16 cellular contexts compared by ENCODE assay signal in genomic region chr1:63330331-63330916, GRCh38. TPM values are rescaled to one million over a fixed set of nuclear protein-coding genes. Genes with fewer than 3 reads are reported as not detected.
DNase-seq lines count a peak whose midpoint lies in the region; ATAC-seq and TF ChIP-seq lines count a peak whose summit lies in the region.
"Had no signal": no experiment of that assay in that cellular context is flagged by ENCODE, and none has a peak within 500 bp of the region (broad histone marks: within the 10 kb centered on the region; RNA-seq: fewer than 3 reads in every experiment).

No MANE protein-coding gene starts in this region.

- H3K4me3 Mint-ChIP-seq in CD4-positive, alpha-beta T cell: peak overlapping the region; percentile 5
- H3K4me3 Mint-ChIP-seq in GM23338 (peak overlapping the region; percentile 73), endothelial cell (ENCODE audit: unreplicated experiment) (peak overlapping the region; percentile 79), nephron (peak overlapping the region; percentile 17 to 60 (median 28))

- no peak for DNase-seq in CD4-positive, alpha-beta T cell
- peak; percentile 79 for DNase-seq in GM23338 (ENCODE audit: low spot score)
- DNase-seq in endothelial cell (ENCODE audit: low spot score): peak; percentile 25
- DNase-seq in GM03348 (ENCODE audit: low spot score): no peak
- no peak for DNase-seq in DMS114 treated with DMSO at 0.1 percent for 48 hours (lab: John Stamatoyannopoulos, UW; ENCODE audit: unreplicated experiment)
- DNase-seq: amygdala, colonic mucosa, DND-41, mesenchymal stem cell, MV-4-11, NCI-H526 treated with DMSO at 0.1 percent for 48 hours, ovary had no signal

- peak overlapping the region; percentile 54 for H3K4me3 ChIP-seq in GM23338
- H3K4me3 ChIP-seq: colonic mucosa, ovary had no signal

- POLR2A ChIA-PET in CD4-positive, alpha-beta T cell (lab: Charles Lee): no interaction called here

- peaks cover 92% of the 10 kb centered on the region for H3K27me3 ChIP-seq in CD4-positive, alpha-beta T cell (ENCODE audit: control insufficient read depth, insufficient read depth, low read length)
- H3K27me3 ChIP-seq in GM23338 (ENCODE audit: insufficient read depth): peaks cover 82% of the 10 kb centered on the region
- H3K27me3 ChIP-seq: ovary had no signal

- H3K36me3 Mint-ChIP-seq in CD4-positive, alpha-beta T cell (ENCODE audit: low read depth): peaks cover 5% of the 10 kb centered on the region
- H3K36me3 Mint-ChIP-seq in GM23338 (ENCODE audit: low read depth) (peaks cover 5% of the 10 kb centered on the region; the same call in 1 of the 3 replicates), endothelial cell (ENCODE audit: low read depth, unreplicated experiment) (peaks cover 4% of the 10 kb centered on the region), nephron (ENCODE audit: low read depth) (no peaks in the 10 kb centered on the region)

- H3K27me3 Mint-ChIP-seq in CD4-positive, alpha-beta T cell: peaks cover 92% of the 10 kb centered on the region
- H3K27me3 Mint-ChIP-seq in GM23338 (ENCODE audit: insufficient read depth, low read depth, poor library complexity) (peaks cover 52% of the 10 kb centered on the region), endothelial cell (ENCODE audit: unreplicated experiment) (peaks cover 28% of the 10 kb centered on the region), nephron (ENCODE audit: low read depth) (peaks cover 99% of the 10 kb centered on the region)

- no peaks in the 10 kb centered on the region for H3K79me2 ChIP-seq in GM23338 (replicated peaks; ENCODE audit: insufficient read depth)

- no peak overlapping the region for H3K27ac Mint-ChIP-seq in CD4-positive, alpha-beta T cell
- H3K27ac Mint-ChIP-seq in GM23338: no peak overlapping the region
- no peak overlapping the region for H3K27ac Mint-ChIP-seq in endothelial cell (ENCODE audit: unreplicated experiment)
- no peak overlapping the region for H3K27ac Mint-ChIP-seq in nephron

- no peaks in the 10 kb centered on the region for H3K36me3 ChIP-seq in GM23338 (ENCODE audit: insufficient read depth)
- H3K36me3 ChIP-seq: colonic mucosa, ovary had no signal

- no peak for ATAC-seq in CD4-positive, alpha-beta T cell (ENCODE audit: poor library complexity)
- ATAC-seq in GM23338: peak; percentile 44
- no peak for ATAC-seq in GM18868 (IDR thresholded peaks at IDR 0.05; ENCODE audit: unreplicated experiment)
- no peak for ATAC-seq in GM18502 (IDR thresholded peaks at IDR 0.05; ENCODE audit: poor library complexity, unreplicated experiment)

- no peak overlapping the region for H3K27ac ChIP-seq in CD4-positive, alpha-beta T cell (ENCODE audit: low read depth, low read length)
- H3K27ac ChIP-seq in GM23338 (ENCODE audit: low read depth): no peak overlapping the region
- H3K27ac ChIP-seq: colonic mucosa, ovary had no signal

- no peaks in the 10 kb centered on the region for H3K9me2 ChIP-seq in GM23338 (ENCODE audit: insufficient read depth)

- TF ChIP-seq CTCF in CD4-positive, alpha-beta T cell (IDR thresholded peaks at IDR 0.05): no peak
- no peak for TF ChIP-seq CTCF in GM23338 (conservative IDR thresholded peaks at IDR 0.05; ENCODE audit: low read depth in 2 of 2)
- no peak for TF ChIP-seq CTCF in endothelial cell (IDR thresholded peaks at IDR 0.05; ENCODE audit: unreplicated experiment)
- no peak for TF ChIP-seq CTCF in nephron (IDR thresholded peaks at IDR 0.05; ENCODE audit: unreplicated experiment in 3 of 3)

- H3F3A ChIP-seq in GM23338 (replicated peaks; ENCODE audit: low read depth): peaks cover 7% of the 10 kb centered on the region; the same call in 1 of the 2 replicates

- CTCF ChIA-PET in CD4-positive, alpha-beta T cell (lab: Charles Lee): no interaction called here

- H3K4me1 Mint-ChIP-seq in CD4-positive, alpha-beta T cell (ENCODE audit: low read depth): peaks cover 26% of the 10 kb centered on the region
- peaks cover 53% of the 10 kb centered on the region for H3K4me1 Mint-ChIP-seq in GM23338
- peaks cover 21% of the 10 kb centered on the region for H3K4me1 Mint-ChIP-seq in endothelial cell (ENCODE audit: unreplicated experiment)
- H3K4me1 Mint-ChIP-seq in nephron: peaks cover 37% of the 10 kb centered on the region

- peak overlapping the region; percentile 82 for H3K4me2 ChIP-seq in GM23338

- peaks cover 24% of the 10 kb centered on the region for H3K9me3 ChIP-seq in CD4-positive, alpha-beta T cell (ENCODE audit: control insufficient read depth, low read length)
- H3K9me3 ChIP-seq: colonic mucosa had no signal

- H3K9me3 Mint-ChIP-seq in CD4-positive, alpha-beta T cell: peaks cover 3% of the 10 kb centered on the region
- H3K9me3 Mint-ChIP-seq in GM23338: no peaks in the 10 kb centered on the region; the same call in 2 of the 3 replicates
- no peaks in the 10 kb centered on the region for H3K9me3 Mint-ChIP-seq in endothelial cell (ENCODE audit: unreplicated experiment)
- peaks cover 6% of the 10 kb centered on the region for H3K9me3 Mint-ChIP-seq in nephron

- peak overlapping the region; percentile 60 for H2AFZ ChIP-seq in GM23338

- peaks cover 51% of the 10 kb centered on the region for H3K4me1 ChIP-seq in GM23338 (ENCODE audit: insufficient read depth)
- H3K4me1 ChIP-seq: colonic mucosa had no signal

- intact Hi-C loops in CD4-positive, alpha-beta T cell (cut with DNase I, micrococcal nuclease): no loop called here

- no peaks in the 10 kb centered on the region for H4K20me1 ChIP-seq in GM23338 (replicated peaks; ENCODE audit: insufficient read depth)

TF ChIP-seq in GM23338, 12 proteins besides CTCF, POLR2A, EP300 and RAD21:
- TF ChIP-seq NANOG (IDR thresholded peaks at IDR 0.05; ENCODE audit: borderline replicate concordance): peak; percentile 90
- TF ChIP-seq POLR2AphosphoS5 (IDR thresholded peaks at IDR 0.05; ENCODE audit: low read depth): no peak

RNA-seq across cellular contexts. Expression of gene FOXD3, which starts 8.1 kb away (rescaled TPM):
- total RNA-seq in CD4-positive, alpha-beta T cell: not detected
- total RNA-seq in GM23338 (2014; rRNA removed; shearing (Covaris generic)): 41.3 and 49.0 TPM in 2 replicates
- polyA plus RNA-seq in GM23338 (2016; fragmentation: Nextera tagmentation; extraction: Ambion mirVana): 13.8 and 14.3 TPM in 2 replicates
- total RNA-seq in endothelial cell (ENCODE audit: unreplicated experiment): 0.26 TPM
- polyA plus RNA-seq: BJ had no signal

RNA-seq across cellular contexts. Expression of gene ALG6, which starts 37.0 kb away (rescaled TPM):
- total RNA-seq in CD4-positive, alpha-beta T cell: 10 to 100 TPM; 10.6 to 11.2 TPM
- total RNA-seq in GM23338 (2014; rRNA removed; shearing (Covaris generic)): 34.6 and 42.1 TPM in 2 replicates
- polyA plus RNA-seq in GM23338 (2016; fragmentation: Nextera tagmentation; extraction: Ambion mirVana): 19.7 and 24.1 TPM in 2 replicates
- total RNA-seq in endothelial cell (ENCODE audit: unreplicated experiment): 14.9 TPM

Comparison
In these comparisons a context has a peak if more than half of its experiments do, and no peak if none do; other contexts are left out.
1. DNase-seq: peak in GM23338 (single experiment) and endothelial cell (single experiment); none in CD4-positive, alpha-beta T cell (0 of 10), GM03348 (single experiment) and DMS114 treated with DMSO at 0.1 percent for 48 hours (single experiment).
2. H3K4me3 Mint-ChIP-seq: peak in every context shown above with its lines; median percentile 79 in endothelial cell; 73 in GM23338; 28 in nephron; 5 in CD4-positive, alpha-beta T cell.
3. RNA of gene FOXD3, which starts 8.1 kb away (total RNA-seq): 41.3 to 49.0 TPM in GM23338; 0.26 TPM in endothelial cell (single experiment) and not detected in CD4-positive, alpha-beta T cell; every median in the first group is over 10 times any median in the second.